In genomic region chr7:101688183-101688831, GRCh38 we compare ENCODE assay signal across 8 cellular contexts. TPM values are rescaled to one million over a fixed set of nuclear protein-coding genes. Genes with fewer than 3 reads are reported as not detected.
DNase-seq lines count a peak whose midpoint lies in the region; ATAC-seq and TF ChIP-seq lines count a peak whose summit lies in the region.

No MANE protein-coding gene starts in this region.

- POLR2A ChIA-PET in PC-9 (lab: Charles Lee; ENCODE audit: unreplicated experiment): no interaction called here

- intact Hi-C loops in PC-9 (cut with micrococcal nuclease; ENCODE audit: unreplicated experiment): loop anchor here (1.0 to 5.0 kb wide), 7 partner anchors 55 to 584 kb away; no protein-coding TSS in a partner anchor

- ATAC-seq in HG03439 (IDR thresholded peaks at IDR 0.05; ENCODE audit: unreplicated experiment): peak; percentile 63
- peak; percentile 92 for ATAC-seq in stimulated activated naive CD8-positive, alpha-beta T cell treated with anti-CD3 and anti-CD28 coated beads, Interleukin-15, amount 100 ng/mL, for 72 hours

- H3K27ac Mint-ChIP-seq in neural crest cell (ENCODE audit: unreplicated experiment): no peak overlapping the region
- peak overlapping the region in 1 of 2 donors; percentile 25 for H3K27ac Mint-ChIP-seq in stimulated activated naive CD8-positive, alpha-beta T cell treated with anti-CD3 and anti-CD28 coated beads, Interleukin-15, amount 100 ng/mL, for 72 hours

- peaks cover 4% of the 10 kb centered on the region for H3K4me1 ChIP-seq in PC-9 (replicated peaks; ENCODE audit: insufficient read depth)

- H3K4me3 ChIP-seq in PC-9 (peak overlapping the region; percentile 38; the same call in 1 of the 2 replicates), fibroblast of pulmonary artery (replicated peaks; ENCODE audit: low read depth, low read length) (peak overlapping the region; percentile 27)

- H3K27me3 Mint-ChIP-seq in neural crest cell (ENCODE audit: low read depth): peaks cover 8% of the 10 kb centered on the region
- peaks cover 8% of the 10 kb centered on the region for H3K27me3 Mint-ChIP-seq in stimulated activated naive CD8-positive, alpha-beta T cell treated with anti-CD3 and anti-CD28 coated beads, Interleukin-15, amount 100 ng/mL, for 72 hours

- H3K4me2 ChIP-seq in PC-9: peak overlapping the region; percentile 79

- no peaks in the 10 kb centered on the region for H3K36me3 Mint-ChIP-seq in neural crest cell (ENCODE audit: low read depth)

- H3K9me3 Mint-ChIP-seq in neural crest cell: no peaks in the 10 kb centered on the region
- H3K9me3 Mint-ChIP-seq in stimulated activated naive CD8-positive, alpha-beta T cell treated with anti-CD3 and anti-CD28 coated beads, Interleukin-15, amount 100 ng/mL, for 72 hours: no peaks in the 10 kb centered on the region

- no peaks in the 10 kb centered on the region for H3K27me3 ChIP-seq in PC-9 (ENCODE audit: insufficient read depth, low read depth)

- H3K9me3 ChIP-seq in PC-9 (ENCODE audit: insufficient read depth, low read depth): no peaks in the 10 kb centered on the region

- DNase-seq in NCI-H1436 (lab: John Stamatoyannopoulos, UW): peak; percentile 43
- DNase-seq in NCI-H1436 treated with DMSO at 0.1 percent for 48 hours (lab: John Stamatoyannopoulos, UW): no peak
- DNase-seq in PC-9: peak in 1 of 2 experiments; percentile 79
- peak; percentile 90 to 93 for DNase-seq in activated T-cell treated with anti-CD3 and anti-CD28 coated beads, Interleukin-2, amount 50 U/mL, for 48 hours
- DNase-seq in fibroblast of pulmonary artery (ENCODE audit: low read depth): peak; percentile 66
- DNase-seq in neural crest cell (ENCODE audit: low read depth, low spot score): peak; percentile 98
- peak; percentile 84 to 85 for DNase-seq in stimulated activated naive CD8-positive, alpha-beta T cell treated with anti-CD3 and anti-CD28 coated beads, Interleukin-15, amount 100 ng/mL, for 72 hours

- peak; percentile 96 for TF ChIP-seq CTCF in PC-9 (conservative IDR thresholded peaks at IDR 0.05)
- peak; percentile 67 for TF ChIP-seq CTCF in fibroblast of pulmonary artery (IDR thresholded peaks at IDR 0.05; ENCODE audit: low read length, missing control alignments)
- TF ChIP-seq CTCF in neural crest cell (conservative IDR thresholded peaks at IDR 0.05): peak; percentile 97

- CTCF ChIA-PET in PC-9 (lab: Charles Lee): interaction anchor here (0.7 to 0.8 kb wide), 3 partner anchors 30 to 701 kb away, joined by 4 read pairs; no protein-coding TSS in a partner anchor

- H3F3A ChIP-seq in PC-9 (ENCODE audit: insufficient read depth, low read depth): peaks cover 6% of the 10 kb centered on the region; the same call in 1 of the 2 replicates

- no peak overlapping the region for H3K27ac ChIP-seq in PC-9

- H4K20me1 ChIP-seq in PC-9 (ENCODE audit: insufficient read depth): no peaks in the 10 kb centered on the region

- no TSS peak for BruUV-seq in PC-9 (replicated peaks; lab: Mats Ljungman, UMichigan)

- H3K4me1 Mint-ChIP-seq in neural crest cell: peaks cover 28% of the 10 kb centered on the region
- H3K4me1 Mint-ChIP-seq in stimulated activated naive CD8-positive, alpha-beta T cell treated with anti-CD3 and anti-CD28 coated beads, Interleukin-15, amount 100 ng/mL, for 72 hours: peaks cover 8% of the 10 kb centered on the region

- H3K79me2 ChIP-seq in PC-9 (ENCODE audit: low read depth): no peaks in the 10 kb centered on the region

- H2AFZ ChIP-seq in PC-9: peak overlapping the region; percentile 48

- H3K9me2 ChIP-seq in PC-9 (ENCODE audit: insufficient read depth): no peaks in the 10 kb centered on the region

- no peaks in the 10 kb centered on the region for H3K36me3 ChIP-seq in PC-9 (ENCODE audit: low read depth)

- no peak overlapping the region for H3K4me3 Mint-ChIP-seq in neural crest cell
- no peak overlapping the region for H3K4me3 Mint-ChIP-seq in stimulated activated naive CD8-positive, alpha-beta T cell treated with anti-CD3 and anti-CD28 coated beads, Interleukin-15, amount 100 ng/mL, for 72 hours

RNA-seq across cellular contexts. Expression of gene MYL10, which starts 59.2 kb away (rescaled TPM):
- not detected in 2 replicates for total RNA-seq in PC-9 (2021)
- total RNA-seq in neural crest cell: not detected in 2 replicates
